1 cellular context compared by ENCODE assay signal in the genomic region with DNA sequence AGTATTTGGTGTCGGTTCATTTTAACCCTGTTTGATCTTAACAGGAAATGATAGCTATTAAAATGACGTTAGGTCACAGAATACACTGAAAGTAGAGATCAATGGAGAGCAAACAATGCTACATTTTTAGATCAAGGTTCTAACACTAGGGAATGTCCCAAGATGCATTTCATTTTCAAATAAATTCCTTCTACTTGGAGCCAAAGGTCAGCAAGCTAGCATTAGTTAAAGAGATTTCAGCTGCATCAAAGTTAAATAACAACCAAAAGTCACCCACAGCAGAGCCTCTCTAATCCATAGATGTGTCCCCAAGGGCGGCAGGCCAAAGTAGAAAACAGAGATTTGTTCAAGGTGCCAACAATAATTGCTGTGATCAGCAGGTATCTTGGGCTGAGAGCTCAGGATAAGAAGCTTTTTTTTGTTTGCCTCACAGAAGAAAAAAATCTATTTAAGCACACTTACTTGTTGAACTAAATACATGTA.
TF ChIP-seq lines count a peak whose summit lies in the region.

No MANE protein-coding gene starts in this region.

TF ChIP-seq in HepG2, 621 proteins besides CTCF, POLR2A, EP300 and RAD21 (continued from another document and continues in another):
- TF ChIP-seq PAWR (CRISPR knock-in tag; IDR thresholded peaks at IDR 0.05; ENCODE audit: borderline replicate concordance) (no peak), HMG20A (CRISPR knock-in tag; IDR thresholded peaks at IDR 0.05; ENCODE audit: borderline replicate concordance) (peak; percentile 100), ZNF263 (CRISPR knock-in tag; IDR thresholded peaks at IDR 0.05) (no peak), ZNF569 (CRISPR knock-in tag; IDR thresholded peaks at IDR 0.05; ENCODE audit: borderline replicate concordance) (peak; percentile 29; the same call in 1 of the 2 replicates), ZNF775 (CRISPR knock-in tag; IDR thresholded peaks at IDR 0.05; ENCODE audit: borderline replicate concordance) (no peak), SCMH1 (CRISPR knock-in tag; IDR thresholded peaks at IDR 0.05; ENCODE audit: borderline replicate concordance) (no peak), ZNF333 (CRISPR knock-in tag; IDR thresholded peaks at IDR 0.05; ENCODE audit: borderline replicate concordance) (no peak), RORA (CRISPR knock-in tag; IDR thresholded peaks at IDR 0.05) (peak; percentile 95), ZNF503 (CRISPR knock-in tag; IDR thresholded peaks at IDR 0.05) (peak; percentile 97), ELF1 (CRISPR knock-in tag; IDR thresholded peaks at IDR 0.05) (peak; percentile 46; the same call in 1 of the 2 replicates), ZNF331 (CRISPR knock-in tag; IDR thresholded peaks at IDR 0.05) (peak; percentile 95), STAT6 (CRISPR knock-in tag; IDR thresholded peaks at IDR 0.05; ENCODE audit: borderline replicate concordance) (peak; percentile 83), JDP2 (CRISPR knock-in tag; IDR thresholded peaks at IDR 0.05; ENCODE audit: borderline replicate concordance) (no peak; the same call in 1 of the 2 replicates), ZSCAN21 (CRISPR knock-in tag; IDR thresholded peaks at IDR 0.05; ENCODE audit: borderline replicate concordance) (no peak), SYNCRIP (IDR thresholded peaks at IDR 0.05; ENCODE audit: insufficient read depth, low read depth, low read length) (no peak), FOXO1 (CRISPR knock-in tag; IDR thresholded peaks at IDR 0.05) (0 out of 2 replicates have a peak, but pooled peaks have one; percentile 87), ASH2L (IDR thresholded peaks at IDR 0.05; ENCODE audit: insufficient read length, low read depth, low read length) (peak; percentile 97), ZNF501 (CRISPR knock-in tag; IDR thresholded peaks at IDR 0.05) (no peak), IRF2 (CRISPR knock-in tag; IDR thresholded peaks at IDR 0.05) (peak; percentile 84), POLR2AphosphoS5 (IDR thresholded peaks at IDR 0.05; ENCODE audit: low read depth, low read length) (no peak), DMAP1 (CRISPR knock-in tag; IDR thresholded peaks at IDR 0.05) (no peak), HNF1B (CRISPR knock-in tag; IDR thresholded peaks at IDR 0.05) (peak; percentile 94; the same call in 1 of the 2 replicates), NBN (conservative IDR thresholded peaks at IDR 0.05) (no peak), SRY (CRISPR knock-in tag; IDR thresholded peaks at IDR 0.05) (no peak; the same call in 1 of the 2 replicates), ZNF512B (CRISPR knock-in tag; IDR thresholded peaks at IDR 0.05; ENCODE audit: borderline replicate concordance) (no peak), ZNF639 (CRISPR knock-in tag; conservative IDR thresholded peaks at IDR 0.05) (no peak; the same call in 1 of the 2 replicates), PHB2 (IDR thresholded peaks at IDR 0.05; ENCODE audit: partially characterized antibody) (no peak), SRSF4 (IDR thresholded peaks at IDR 0.05; ENCODE audit: low read depth, low read length, poor library complexity, severe bottlenecking) (no peak), HNRNPUL1 (IDR thresholded peaks at IDR 0.05; ENCODE audit: low read depth, low read length) (peak; percentile 81), ZNF10 (CRISPR knock-in tag; IDR thresholded peaks at IDR 0.05; ENCODE audit: borderline replicate concordance, low read depth) (no peak), ZNF121 (CRISPR knock-in tag; IDR thresholded peaks at IDR 0.05) (no peak)
- TF ChIP-seq, protein P1, sequence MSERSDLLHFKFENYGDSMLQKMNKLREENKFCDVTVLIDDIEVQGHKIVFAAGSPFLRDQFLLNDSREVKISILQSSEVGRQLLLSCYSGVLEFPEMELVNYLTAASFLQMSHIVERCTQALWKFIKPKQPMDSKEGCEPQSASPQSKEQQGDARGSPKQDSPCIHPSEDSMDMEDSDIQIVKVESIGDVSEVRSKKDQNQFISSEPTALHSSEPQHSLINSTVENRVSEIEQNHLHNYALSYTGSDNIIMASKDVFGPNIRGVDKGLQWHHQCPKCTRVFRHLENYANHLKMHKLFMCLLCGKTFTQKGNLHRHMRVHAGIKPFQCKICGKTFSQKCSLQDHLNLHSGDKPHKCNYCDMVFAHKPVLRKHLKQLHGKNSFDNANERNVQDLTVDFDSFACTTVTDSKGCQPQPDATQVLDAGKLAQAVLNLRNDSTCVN (CRISPR knock-in tag; IDR thresholded peaks at IDR 0.05; ENCODE audit: borderline replicate concordance): no peak
- TF ChIP-seq, protein P2, sequence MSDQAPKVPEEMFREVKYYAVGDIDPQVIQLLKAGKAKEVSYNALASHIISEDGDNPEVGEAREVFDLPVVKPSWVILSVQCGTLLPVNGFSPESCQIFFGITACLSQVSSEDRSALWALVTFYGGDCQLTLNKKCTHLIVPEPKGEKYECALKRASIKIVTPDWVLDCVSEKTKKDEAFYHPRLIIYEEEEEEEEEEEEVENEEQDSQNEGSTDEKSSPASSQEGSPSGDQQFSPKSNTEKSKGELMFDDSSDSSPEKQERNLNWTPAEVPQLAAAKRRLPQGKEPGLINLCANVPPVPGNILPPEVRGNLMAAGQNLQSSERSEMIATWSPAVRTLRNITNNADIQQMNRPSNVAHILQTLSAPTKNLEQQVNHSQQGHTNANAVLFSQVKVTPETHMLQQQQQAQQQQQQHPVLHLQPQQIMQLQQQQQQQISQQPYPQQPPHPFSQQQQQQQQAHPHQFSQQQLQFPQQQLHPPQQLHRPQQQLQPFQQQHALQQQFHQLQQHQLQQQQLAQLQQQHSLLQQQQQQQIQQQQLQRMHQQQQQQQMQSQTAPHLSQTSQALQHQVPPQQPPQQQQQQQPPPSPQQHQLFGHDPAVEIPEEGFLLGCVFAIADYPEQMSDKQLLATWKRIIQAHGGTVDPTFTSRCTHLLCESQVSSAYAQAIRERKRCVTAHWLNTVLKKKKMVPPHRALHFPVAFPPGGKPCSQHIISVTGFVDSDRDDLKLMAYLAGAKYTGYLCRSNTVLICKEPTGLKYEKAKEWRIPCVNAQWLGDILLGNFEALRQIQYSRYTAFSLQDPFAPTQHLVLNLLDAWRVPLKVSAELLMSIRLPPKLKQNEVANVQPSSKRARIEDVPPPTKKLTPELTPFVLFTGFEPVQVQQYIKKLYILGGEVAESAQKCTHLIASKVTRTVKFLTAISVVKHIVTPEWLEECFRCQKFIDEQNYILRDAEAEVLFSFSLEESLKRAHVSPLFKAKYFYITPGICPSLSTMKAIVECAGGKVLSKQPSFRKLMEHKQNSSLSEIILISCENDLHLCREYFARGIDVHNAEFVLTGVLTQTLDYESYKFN (CRISPR knock-in tag; conservative IDR thresholded peaks at IDR 0.05): peak; percentile 100
- TF ChIP-seq, protein P3, sequence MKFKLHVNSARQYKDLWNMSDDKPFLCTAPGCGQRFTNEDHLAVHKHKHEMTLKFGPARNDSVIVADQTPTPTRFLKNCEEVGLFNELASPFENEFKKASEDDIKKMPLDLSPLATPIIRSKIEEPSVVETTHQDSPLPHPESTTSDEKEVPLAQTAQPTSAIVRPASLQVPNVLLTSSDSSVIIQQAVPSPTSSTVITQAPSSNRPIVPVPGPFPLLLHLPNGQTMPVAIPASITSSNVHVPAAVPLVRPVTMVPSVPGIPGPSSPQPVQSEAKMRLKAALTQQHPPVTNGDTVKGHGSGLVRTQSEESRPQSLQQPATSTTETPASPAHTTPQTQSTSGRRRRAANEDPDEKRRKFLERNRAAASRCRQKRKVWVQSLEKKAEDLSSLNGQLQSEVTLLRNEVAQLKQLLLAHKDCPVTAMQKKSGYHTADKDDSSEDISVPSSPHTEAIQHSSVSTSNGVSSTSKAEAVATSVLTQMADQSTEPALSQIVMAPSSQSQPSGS (CRISPR knock-in tag; IDR thresholded peaks at IDR 0.05): peak; percentile 95; the same call in 1 of the 2 replicates
- TF ChIP-seq, protein P4, sequence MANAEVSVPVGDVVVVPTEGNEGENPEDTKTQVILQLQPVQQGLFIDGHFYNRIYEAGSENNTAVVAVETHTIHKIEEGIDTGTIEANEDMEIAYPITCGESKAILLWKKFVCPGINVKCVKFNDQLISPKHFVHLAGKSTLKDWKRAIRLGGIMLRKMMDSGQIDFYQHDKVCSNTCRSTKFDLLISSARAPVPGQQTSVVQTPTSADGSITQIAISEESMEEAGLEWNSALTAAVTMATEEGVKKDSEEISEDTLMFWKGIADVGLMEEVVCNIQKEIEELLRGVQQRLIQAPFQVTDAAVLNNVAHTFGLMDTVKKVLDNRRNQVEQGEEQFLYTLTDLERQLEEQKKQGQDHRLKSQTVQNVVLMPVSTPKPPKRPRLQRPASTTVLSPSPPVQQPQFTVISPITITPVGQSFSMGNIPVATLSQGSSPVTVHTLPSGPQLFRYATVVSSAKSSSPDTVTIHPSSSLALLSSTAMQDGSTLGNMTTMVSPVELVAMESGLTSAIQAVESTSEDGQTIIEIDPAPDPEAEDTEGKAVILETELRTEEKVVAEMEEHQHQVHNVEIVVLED (CRISPR knock-in tag; IDR thresholded peaks at IDR 0.05; ENCODE audit: borderline replicate concordance): peak; percentile 58; the same call in 1 of the 2 replicates
- TF ChIP-seq, protein P5, sequence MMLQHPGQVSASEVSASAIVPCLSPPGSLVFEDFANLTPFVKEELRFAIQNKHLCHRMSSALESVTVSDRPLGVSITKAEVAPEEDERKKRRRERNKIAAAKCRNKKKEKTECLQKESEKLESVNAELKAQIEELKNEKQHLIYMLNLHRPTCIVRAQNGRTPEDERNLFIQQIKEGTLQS (CRISPR knock-in tag; IDR thresholded peaks at IDR 0.05): no peak; the same call in 1 of the 2 replicates
